In genomic region chr14:99644723-99645544, GRCh38 we compare ENCODE assay signal across 2 cellular contexts.
TF ChIP-seq lines count a peak whose summit lies in the region.

Gene HHIPL1, plus strand, starts transcription at chr14:99645129. Its CDS starts 79 bp downstream, at chr14:99645208.

TF ChIP-seq in IMR-90, 13 proteins besides CTCF, POLR2A, EP300 and RAD21 (continued from another document):
- no peak for TF ChIP-seq ELK1 (IDR thresholded peaks at IDR 0.05; ENCODE audit: borderline replicate concordance, low read depth, low read length)
- no peak for TF ChIP-seq CHD1 (IDR thresholded peaks at IDR 0.05; ENCODE audit: low read depth, low read length)
- no peak for TF ChIP-seq MAFK (IDR thresholded peaks at IDR 0.05; ENCODE audit: low read depth, low read length)
- TF ChIP-seq RFX5 (IDR thresholded peaks at IDR 0.05; ENCODE audit: low read depth, low read length): no peak
- TF ChIP-seq NFE2L2 (IDR thresholded peaks at IDR 0.05; ENCODE audit: low read depth, low read length): no peak
- no peak for TF ChIP-seq MAZ (IDR thresholded peaks at IDR 0.05; ENCODE audit: borderline replicate concordance, low read depth, low read length)
- no peak for TF ChIP-seq USF2 (IDR thresholded peaks at IDR 0.05; ENCODE audit: low read depth, low read length)
- no peak for TF ChIP-seq RCOR1 (IDR thresholded peaks at IDR 0.05; ENCODE audit: insufficient replicate concordance, low read length)
TF ChIP-seq in IMR-90: peak in this region for 0.

TF ChIP-seq in HEK293T, 16 proteins besides CTCF, POLR2A, EP300 and RAD21 (continued from another document):
- TF ChIP-seq, protein P1, sequence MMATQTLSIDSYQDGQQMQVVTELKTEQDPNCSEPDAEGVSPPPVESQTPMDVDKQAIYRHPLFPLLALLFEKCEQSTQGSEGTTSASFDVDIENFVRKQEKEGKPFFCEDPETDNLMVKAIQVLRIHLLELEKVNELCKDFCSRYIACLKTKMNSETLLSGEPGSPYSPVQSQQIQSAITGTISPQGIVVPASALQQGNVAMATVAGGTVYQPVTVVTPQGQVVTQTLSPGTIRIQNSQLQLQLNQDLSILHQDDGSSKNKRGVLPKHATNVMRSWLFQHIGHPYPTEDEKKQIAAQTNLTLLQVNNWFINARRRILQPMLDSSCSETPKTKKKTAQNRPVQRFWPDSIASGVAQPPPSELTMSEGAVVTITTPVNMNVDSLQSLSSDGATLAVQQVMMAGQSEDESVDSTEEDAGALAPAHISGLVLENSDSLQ (IDR thresholded peaks at IDR 0.05): no peak
- TF ChIP-seq CTBP1 (IDR thresholded peaks at IDR 0.05; ENCODE audit: borderline replicate concordance): no peak
- no peak for TF ChIP-seq BHLHE40 (IDR thresholded peaks at IDR 0.05; ENCODE audit: borderline replicate concordance)
- no peak for TF ChIP-seq HDGF (IDR thresholded peaks at IDR 0.05; ENCODE audit: borderline replicate concordance)
- TF ChIP-seq ARNT (IDR thresholded peaks at IDR 0.05): no peak
- TF ChIP-seq SUZ12 (IDR thresholded peaks at IDR 0.05): no peak
- no peak for TF ChIP-seq SP1 (IDR thresholded peaks at IDR 0.05)
- TF ChIP-seq L3MBTL2 (conservative IDR thresholded peaks at IDR 0.05): no peak
- TF ChIP-seq FOXA1 (IDR thresholded peaks at IDR 0.05): no peak
